1 cellular context compared by ENCODE assay signal in genomic region chr10:79048639-79049550, GRCh38.
TF ChIP-seq lines count a peak whose summit lies in the region.

No MANE protein-coding gene starts in this region.

TF ChIP-seq in K562, 482 proteins besides CTCF, POLR2A, EP300 and RAD21 (continued from another document):
- TF ChIP-seq CREB5 (CRISPR knock-in tag; IDR thresholded peaks at IDR 0.05) (no peak; the same call in 1 of the 2 replicates), GABPB2 (CRISPR knock-in tag; conservative IDR thresholded peaks at IDR 0.05) (no peak), STAT6 (CRISPR knock-in tag; IDR thresholded peaks at IDR 0.05) (no peak), EZH2 (IDR thresholded peaks at IDR 0.05; ENCODE audit: borderline replicate concordance, low read depth, low read length) (no peak), NFIC (IDR thresholded peaks at IDR 0.05) (0 out of 2 replicates have a peak, but pooled peaks have one; percentile 2), HMG20B (CRISPR knock-in tag; IDR thresholded peaks at IDR 0.05) (no peak), ZBTB11 (CRISPR knock-in tag; IDR thresholded peaks at IDR 0.05) (peak in 1 of 3 experiments; percentile 2; a peak in 1 of 6 replicates), FIP1L1 (IDR thresholded peaks at IDR 0.05; ENCODE audit: low read depth, low read length, poor library complexity, severe bottlenecking) (no peak), ZNF398 (CRISPR knock-in tag; IDR thresholded peaks at IDR 0.05) (no peak), C11orf30 (IDR thresholded peaks at IDR 0.05; ENCODE audit: low read depth) (no peak), HNRNPLL (IDR thresholded peaks at IDR 0.05; ENCODE audit: low read depth, low read length, poor library complexity, severe bottlenecking) (no peak), NR3C1 (CRISPR knock-in tag; IDR thresholded peaks at IDR 0.05) (no peak), RBM34 (IDR thresholded peaks at IDR 0.05; ENCODE audit: borderline replicate concordance, insufficient read depth, low read length) (no peak), MLLT1 (IDR thresholded peaks at IDR 0.05) (no peak), ZNF347 (CRISPR knock-in tag; IDR thresholded peaks at IDR 0.05; ENCODE audit: low read depth) (no peak), ZNF3 (CRISPR knock-in tag; IDR thresholded peaks at IDR 0.05) (no peak), ZNF263 (CRISPR knock-in tag; IDR thresholded peaks at IDR 0.05; ENCODE audit: borderline replicate concordance) (no peak), KLF16 (IDR thresholded peaks at IDR 0.05) (no peak), HDAC1 (IDR thresholded peaks at IDR 0.05) (no peak), ZNF316 (IDR thresholded peaks at IDR 0.05) (peak; percentile 24; the same call in 1 of the 2 replicates), CUX1 (CRISPR knock-in tag; IDR thresholded peaks at IDR 0.05) (no peak), TGIF2 (CRISPR knock-in tag; IDR thresholded peaks at IDR 0.05) (0 out of 2 replicates have a peak, but pooled peaks have one; percentile 36), SREBF2 (CRISPR knock-in tag; IDR thresholded peaks at IDR 0.05) (0 out of 2 replicates have a peak, but pooled peaks have one; percentile 21)
